Comparison of ENCODE assay signal across 30 cellular contexts in genomic region chr10:6191147-6191546, GRCh38. TPM values are rescaled to one million over a fixed set of nuclear protein-coding genes. Genes with fewer than 3 reads are reported as not detected.
DNase-seq lines count a peak whose midpoint lies in the region; ATAC-seq and TF ChIP-seq lines count a peak whose summit lies in the region.
"Had no signal": no experiment of that assay in that cellular context is flagged by ENCODE, and none has a peak within 500 bp of the region (broad histone marks: within the 10 kb centered on the region; RNA-seq: fewer than 3 reads in every experiment).

No MANE protein-coding gene starts in this region.

- H3K27ac Mint-ChIP-seq in GM23338, result no peak overlapping the region
- H3K27ac Mint-ChIP-seq: activated naive CD8-positive, alpha-beta T cell treated with anti-CD3 and anti-CD28 coated beads, Interleukin-2, amount 10 ng/mL, durations not matched to agents 7 days and 5 days; B cell; CD8-positive, alpha-beta T cell; stimulated activated naive B cell treated with anti-CD40 and anti-IgM and Interleukin-4, amounts not matched to agents 10 μg/mL and 1 μg/mL and 100 μg/mL, for 72 hours; T-helper 2 cell treated with Interferon-gamma antibody and Interleukin-4, amounts not matched to agents 5 μg/mL and 100 μg/mL, for 36 hours had no signal

- no peak overlapping the region for H3K9ac ChIP-seq in OCI-LY1 (ENCODE audit: low read length)
- H3K9ac ChIP-seq in subcutaneous abdominal adipose tissue (ENCODE audit: low read length in 5 of 5), result no peak overlapping the region

- H3K9me2 ChIP-seq in GM23338 (ENCODE audit: insufficient read depth) (no peaks in the 10 kb centered on the region), OCI-LY1 (ENCODE audit: low read depth, low read length) (no peaks in the 10 kb centered on the region)

- no peaks in the 10 kb centered on the region for H3F3A ChIP-seq in GM23338 (replicated peaks; ENCODE audit: low read depth)
- H3F3A ChIP-seq in OCI-LY1 (ENCODE audit: insufficient read depth, low read length), result no peaks in the 10 kb centered on the region

- H4K20me1 ChIP-seq in GM23338 (replicated peaks; ENCODE audit: insufficient read depth) (no peaks in the 10 kb centered on the region; the same call in 1 of the 2 replicates), OCI-LY1 (ENCODE audit: insufficient read depth, low read length) (no peaks in the 10 kb centered on the region)

- H3K4me2 ChIP-seq in GM23338 (no peak overlapping the region), OCI-LY1 (ENCODE audit: low read length) (no peak overlapping the region)

- no peaks in the 10 kb centered on the region; the same call in 2 of the 3 replicates for H3K4me1 Mint-ChIP-seq in GM23338

- no peaks in the 10 kb centered on the region for H3K9me3 ChIP-seq in OCI-LY1 (ENCODE audit: low read length)
- no peaks in the 10 kb centered on the region for H3K9me3 ChIP-seq in esophagus (ENCODE audit: control insufficient read depth in 2 of 2, insufficient read depth in 1 of 2, low read depth in 1 of 2, low read length in 1 of 2)
- H3K9me3 ChIP-seq in subcutaneous abdominal adipose tissue (ENCODE audit: control insufficient read depth in 5 of 5, low read length in 5 of 5), result no peaks in the 10 kb centered on the region

- H3K36me3 ChIP-seq in GM23338 (ENCODE audit: insufficient read depth), result no peaks in the 10 kb centered on the region
- no peaks in the 10 kb centered on the region; the same call in 1 of the 2 replicates for H3K36me3 ChIP-seq in OCI-LY1 (ENCODE audit: insufficient read depth, low read length)
- no peaks in the 10 kb centered on the region for H3K36me3 ChIP-seq in esophagus (ENCODE audit: control insufficient read depth in 2 of 2, insufficient read depth in 2 of 2, low read length in 1 of 2)
- no peaks in the 10 kb centered on the region for H3K36me3 ChIP-seq in subcutaneous abdominal adipose tissue (ENCODE audit: control insufficient read depth in 5 of 5, insufficient read depth in 5 of 5, low read length in 5 of 5)

- POLR2A ChIA-PET in RWPE1 (lab: Yijun Ruan, JAX; ENCODE audit: low non-redundant PET), result no interaction called here

- H3K9me3 Mint-ChIP-seq in GM23338, result no peaks in the 10 kb centered on the region
- H3K9me3 Mint-ChIP-seq: activated naive CD8-positive, alpha-beta T cell treated with anti-CD3 and anti-CD28 coated beads, Interleukin-2, amount 10 ng/mL, durations not matched to agents 7 days and 5 days; CD8-positive, alpha-beta T cell; immature natural killer cell; stimulated activated naive B cell treated with anti-CD40 and anti-IgM and Interleukin-4, amounts not matched to agents 10 μg/mL and 1 μg/mL and 100 μg/mL, for 72 hours; T-helper 2 cell treated with Interferon-gamma antibody and Interleukin-4, amounts not matched to agents 5 μg/mL and 100 μg/mL, for 36 hours had no signal

- H3K4me3 Mint-ChIP-seq in GM23338, result no peak overlapping the region
- H3K4me3 Mint-ChIP-seq: activated naive CD8-positive, alpha-beta T cell treated with anti-CD3 and anti-CD28 coated beads, Interleukin-2, amount 10 ng/mL, durations not matched to agents 7 days and 5 days; B cell; CD8-positive, alpha-beta T cell; immature natural killer cell; nephron progenitor cell; stimulated activated naive B cell treated with anti-CD40 and anti-IgM and Interleukin-4, amounts not matched to agents 10 μg/mL and 1 μg/mL and 100 μg/mL, for 72 hours; T-helper 2 cell treated with Interferon-gamma antibody and Interleukin-4, amounts not matched to agents 5 μg/mL and 100 μg/mL, for 36 hours had no signal

- peak; percentile 59 for ATAC-seq in GM23338
- no peak for ATAC-seq in HG02970 (IDR thresholded peaks at IDR 0.05; ENCODE audit: low FRiP score, unreplicated experiment)
- ATAC-seq in HG02870 (IDR thresholded peaks at IDR 0.05; ENCODE audit: unreplicated experiment), result no peak
- ATAC-seq: CD8-positive, alpha-beta T cell; K562; left colon; Panc1; stimulated activated naive B cell treated with anti-CD40 and anti-IgM and Interleukin-4, amounts not matched to agents 10 μg/mL and 1 μg/mL and 100 μg/mL, for 72 hours had no signal

- H3K4me3 ChIP-seq in GM23338 (no peak overlapping the region), OCI-LY1 (ENCODE audit: low read depth, low read length, poor library complexity, severe bottlenecking) (no peak overlapping the region), esophagus (ENCODE audit: low read depth in 1 of 2, low read length in 2 of 2) (no peak overlapping the region), subcutaneous abdominal adipose tissue (ENCODE audit: low read depth in 1 of 5, low read length in 5 of 5) (peak overlapping the region in 1 of 5 donors; percentile 26)
- H3K4me3 ChIP-seq: K562 had no signal

- no peak overlapping the region for H2AFZ ChIP-seq in GM23338
- no peak overlapping the region for H2AFZ ChIP-seq in OCI-LY1 (ENCODE audit: low read length)

- no peak overlapping the region for H3K27ac ChIP-seq in GM23338 (ENCODE audit: low read depth)
- H3K27ac ChIP-seq in OCI-LY1 (ENCODE audit: low read depth, low read length, poor library complexity, severe bottlenecking), result no peak overlapping the region
- H3K27ac ChIP-seq in esophagus (ENCODE audit: low read depth in 2 of 2, low read length in 1 of 2), result peak overlapping the region; percentile 64 to 80
- peak overlapping the region; percentile 95 for H3K27ac ChIP-seq in subcutaneous abdominal adipose tissue (ENCODE audit: low read depth, low read length)
- no peak overlapping the region for H3K27ac ChIP-seq in RWPE1

- no peaks in the 10 kb centered on the region for H3K79me2 ChIP-seq in GM23338 (replicated peaks; ENCODE audit: insufficient read depth)
- no peaks in the 10 kb centered on the region for H3K79me2 ChIP-seq in OCI-LY1 (ENCODE audit: insufficient read depth, low read length)

- DNase-seq in GM23338 (ENCODE audit: low spot score) (peak; percentile 44), RWPE1 (ENCODE audit: low spot score) (no peak), SKM-1 treated with dmso at 0.1 percent for 144 hours (lab: John Stamatoyannopoulos, UW; ENCODE audit: unreplicated experiment) (no peak)
- DNase-seq: ACHN; activated CD4-positive, alpha-beta T cell treated with anti-CD3 and anti-CD28 coated beads for 4 hours; activated gamma-delta T cell; activated naive CD8-positive, alpha-beta T cell treated with anti-CD3 and anti-CD28 coated beads, Interleukin-2, amount 10 ng/mL, durations not matched to agents 7 days and 5 days; activated T-cell treated with anti-CD3 and anti-CD28 coated beads for 4 hours; CD8-positive, alpha-beta T cell; dermis blood vessel endothelial cell; immature natural killer cell; left colon; mesenchymal stem cell; NCI-H1092 treated with DMSO at 0.1 percent for 48 hours; NCI-H187; NCI-H526; nephron progenitor cell; NK-92 treated with Interleukin-12 subunit alpha and Interleukin-12 subunit beta, amount 100 ng/mL, for 24 hours; SHP77; small intestine; stimulated activated naive B cell treated with anti-CD40 and anti-IgM and Interleukin-4, amounts not matched to agents 10 μg/mL and 1 μg/mL and 100 μg/mL, for 72 hours had no signal

- WGBS in esophagus, 2 donors, result 72 to 73% methylated on average over 8 of the region's 8 CpGs

- CTCF ChIA-PET in RWPE1 (lab: Yijun Ruan, JAX), result interaction anchor here (2.3 kb wide), 1 partner anchor 12 kb away, joined by 12 read pairs; the partner anchor contains the start of gene PFKFB3

- no peaks in the 10 kb centered on the region for H3K27me3 ChIP-seq in GM23338 (ENCODE audit: insufficient read depth)
- H3K27me3 ChIP-seq in OCI-LY1 (ENCODE audit: insufficient read depth, low read length), result no peaks in the 10 kb centered on the region
- no peaks in the 10 kb centered on the region for H3K27me3 ChIP-seq in esophagus (ENCODE audit: control insufficient read depth in 1 of 2, insufficient read depth in 2 of 2, low read length in 2 of 2)
- H3K27me3 ChIP-seq in subcutaneous abdominal adipose tissue (ENCODE audit: control insufficient read depth in 5 of 5, insufficient read depth in 4 of 5, low read length in 5 of 5), result no peaks in the 10 kb centered on the region

- no peaks in the 10 kb centered on the region; the same call in 2 of the 3 replicates for H3K36me3 Mint-ChIP-seq in GM23338 (ENCODE audit: low read depth)

- no peaks in the 10 kb centered on the region for H3K27me3 Mint-ChIP-seq in GM23338 (ENCODE audit: insufficient read depth, low read depth, poor library complexity)
- H3K27me3 Mint-ChIP-seq: activated naive CD8-positive, alpha-beta T cell treated with anti-CD3 and anti-CD28 coated beads, Interleukin-2, amount 10 ng/mL, durations not matched to agents 7 days and 5 days; B cell; stimulated activated naive B cell treated with anti-CD40 and anti-IgM and Interleukin-4, amounts not matched to agents 10 μg/mL and 1 μg/mL and 100 μg/mL, for 72 hours had no signal

- H3K4me1 ChIP-seq in GM23338 (ENCODE audit: insufficient read depth) (no peaks in the 10 kb centered on the region), OCI-LY1 (ENCODE audit: insufficient read depth, low read length, severe bottlenecking) (peaks cover 11% of the 10 kb centered on the region), esophagus (ENCODE audit: control insufficient read depth in 2 of 2, insufficient read depth in 2 of 2, low read length in 1 of 2) (peaks cover 5% of the 10 kb centered on the region in 2 donors), subcutaneous abdominal adipose tissue (ENCODE audit: control insufficient read depth in 5 of 5, insufficient read depth in 5 of 5, low read length in 5 of 5) (peaks cover 8 to 78% (median 69%) of the 10 kb centered on the region in 5 donors)

- TF ChIP-seq CTCF in GM23338 (conservative IDR thresholded peaks at IDR 0.05; ENCODE audit: low read depth in 2 of 2), result peak; percentile 43 to 49
- 0 out of 2 replicates have a peak, but pooled peaks have one; percentile 12 for TF ChIP-seq CTCF in OCI-LY1 (IDR thresholded peaks at IDR 0.05; ENCODE audit: low read length)
- TF ChIP-seq CTCF in RWPE1 (conservative IDR thresholded peaks at IDR 0.05; ENCODE audit: low read depth), result no peak

TF ChIP-seq in GM23338, 12 proteins besides CTCF, POLR2A, EP300 and RAD21 (continues in another document):
- TF ChIP-seq EZH2 (IDR thresholded peaks at IDR 0.05; ENCODE audit: low read depth, unreplicated experiment), result no peak

RNA-seq across cellular contexts. Expression of gene PFKFB3, which starts 11.6 kb away (rescaled TPM):
- 16.4 and 26.8 TPM in 2 replicates for total RNA-seq in GM23338 (2014; rRNA removed; shearing (Covaris generic))
- polyA plus RNA-seq in GM23338 (2016; fragmentation: Nextera tagmentation; extraction: Ambion mirVana), result 9.5 and 11.4 TPM in 2 replicates
- polyA plus RNA-seq in esophagus, result 10 to 100 TPM; 26.2 to 42.7 TPM

Comparison
In these comparisons a context has a peak if more than half of its experiments do, and no peak if none do; other contexts are left out.
1. H3K27ac ChIP-seq: peak in esophagus (2 of 2) and subcutaneous abdominal adipose tissue (single experiment); none in GM23338 (single experiment), OCI-LY1 (single experiment) and RWPE1 (single experiment).